In genomic region chr5:142295960-142296860, GRCh38 we compare ENCODE assay signal across 19 cellular contexts. TPM values are rescaled to one million over a fixed set of nuclear protein-coding genes. Genes with fewer than 3 reads are reported as not detected.
DNase-seq lines count a peak whose midpoint lies in the region; ATAC-seq and TF ChIP-seq lines count a peak whose summit lies in the region.
"Had no signal": no experiment of that assay in that cellular context is flagged by ENCODE, and none has a peak within 500 bp of the region (broad histone marks: within the 10 kb centered on the region; RNA-seq: fewer than 3 reads in every experiment).

No MANE protein-coding gene starts in this region.

- H2BK5ac ChIP-seq in trophoblast cell (ENCODE audit: low read depth, low read length, poor library complexity), result no peak overlapping the region

- TF ChIP-seq CTCF in HFFc6 (IDR thresholded peaks at IDR 0.05), result no peak
- no peak for TF ChIP-seq CTCF in ascending aorta (IDR thresholded peaks at IDR 0.05)

- no peaks in the 10 kb centered on the region for H3K27me3 ChIP-seq in ascending aorta
- H3K27me3 ChIP-seq in iPS-18a (ENCODE audit: control insufficient read depth, insufficient read depth, low read length), result no peaks in the 10 kb centered on the region
- H3K27me3 ChIP-seq in trophoblast cell (ENCODE audit: insufficient read depth, low read length), result no peaks in the 10 kb centered on the region
- H3K27me3 ChIP-seq in Karpas-422 (ENCODE audit: low read length), result no peaks in the 10 kb centered on the region

- H3K4me1 ChIP-seq in ascending aorta, result peaks cover 9 to 23% of the 10 kb centered on the region in 2 donors
- H3K4me1 ChIP-seq in iPS-18a (ENCODE audit: control insufficient read depth, low read depth, low read length), result peaks cover 32% of the 10 kb centered on the region
- H3K4me1 ChIP-seq in trophoblast cell (ENCODE audit: control insufficient read depth in 1 of 2, insufficient read depth in 2 of 2, low read length in 2 of 2), result peaks cover 11 to 21% of the 10 kb centered on the region in 2 experiments
- no peaks in the 10 kb centered on the region for H3K4me1 ChIP-seq in Karpas-422 (ENCODE audit: low read length)

- DNase-seq in HFFc6 (no peak), ascending aorta (ENCODE audit: low spot score in 2 of 2) (no peak), trophoblast cell (no peak), Karpas-422 (no peak)
- DNase-seq in activated T-cell treated with anti-CD3 and anti-CD28 coated beads, Interleukin-2, amount 50 U/mL, for 48 hours, result no peak
- DNase-seq: activated CD4-positive, alpha-beta T cell treated with anti-CD3 and anti-CD28 coated beads, Interleukin-2, amount 10 ng/mL, durations not matched to agents 7 days and 5 days; activated naive CD4-positive, alpha-beta T cell treated with anti-CD3 and anti-CD28 coated beads, Interleukin-2, amount 10 ng/mL, durations not matched to agents 7 days and 5 days; Calu3; MM.1S; naive thymus-derived CD8-positive, alpha-beta T cell; NCI-H1930; stimulated activated CD4-positive, alpha-beta T cell treated with anti-CD3 and anti-CD28 coated beads, Interleukin-4, amount 100 ng/mL, for 24 hours; stimulated activated CD8-positive, alpha-beta memory T cell treated with anti-CD3 and anti-CD28 coated beads, Interleukin-4, amount 100 ng/mL, for 48 hours had no signal

- WGBS in trophoblast cell (ENCODE audit: extremely low coverage, insufficient coverage, insufficient read length), result no CpG with 5 or more reads among the region's 8 CpGs

- H3K36me3 Mint-ChIP-seq in HFFc6 (ENCODE audit: low read depth), result peaks cover 32% of the 10 kb centered on the region
- H3K36me3 Mint-ChIP-seq: activated naive CD4-positive, alpha-beta T cell treated with anti-CD3 and anti-CD28 coated beads, Interleukin-2, amount 10 ng/mL, durations not matched to agents 7 days and 5 days; brain; naive thymus-derived CD8-positive, alpha-beta T cell had no signal

- H3K18ac ChIP-seq in trophoblast cell (ENCODE audit: low read length), result peak overlapping the region; percentile 76

- H2BK12ac ChIP-seq in trophoblast cell (ENCODE audit: low read length), result peak overlapping the region; percentile 46

- no peaks in the 10 kb centered on the region; the same call in 1 of the 2 replicates for H3K9me3 Mint-ChIP-seq in HFFc6
- H3K9me3 Mint-ChIP-seq: activated CD4-positive, alpha-beta T cell treated with anti-CD3 and anti-CD28 coated beads, Interleukin-2, amount 10 ng/mL, durations not matched to agents 7 days and 5 days; activated naive CD4-positive, alpha-beta T cell treated with anti-CD3 and anti-CD28 coated beads, Interleukin-2, amount 10 ng/mL, durations not matched to agents 7 days and 5 days; naive thymus-derived CD8-positive, alpha-beta T cell had no signal

- H3K23ac ChIP-seq in trophoblast cell (ENCODE audit: low read length), result no peak overlapping the region

- peaks cover 69% of the 10 kb centered on the region for H3K4me1 Mint-ChIP-seq in HFFc6 (ENCODE audit: low read depth)

- no peaks in the 10 kb centered on the region for H3K9me3 ChIP-seq in ascending aorta
- no peaks in the 10 kb centered on the region for H3K9me3 ChIP-seq in iPS-18a (ENCODE audit: control insufficient read depth, low read depth, low read length)
- H3K9me3 ChIP-seq in trophoblast cell (ENCODE audit: insufficient read depth, low read depth, low read length), result no peaks in the 10 kb centered on the region
- no peaks in the 10 kb centered on the region for H3K9me3 ChIP-seq in Karpas-422 (ENCODE audit: low read length)
- H3K9me3 ChIP-seq: HAP-1 had no signal

- H4K20me1 ChIP-seq in Karpas-422 (ENCODE audit: insufficient read depth, low read depth, low read length), result no peaks in the 10 kb centered on the region

- peak overlapping the region; percentile 26 for H4K91ac ChIP-seq in trophoblast cell (ENCODE audit: low read depth, low read length)

- H3K79me1 ChIP-seq in trophoblast cell (ENCODE audit: low read length), result peaks cover 8% of the 10 kb centered on the region

- ATAC-seq in GM18519 (IDR thresholded peaks at IDR 0.05; ENCODE audit: low FRiP score, unreplicated experiment), result no peak
- no peak for ATAC-seq in HG02763 (IDR thresholded peaks at IDR 0.05; ENCODE audit: unreplicated experiment)
- ATAC-seq: naive thymus-derived CD8-positive, alpha-beta T cell had no signal

- intact Hi-C loops in ascending aorta (cut with DNase I), result loop anchor here (2.0 kb wide), 1 partner anchor 49 kb away; no protein-coding TSS in a partner anchor

- H2AK5ac ChIP-seq in trophoblast cell (ENCODE audit: low read length), result peak overlapping the region; percentile 26

- H3K4me2 ChIP-seq in trophoblast cell (ENCODE audit: low read length), result peak overlapping the region; percentile 25
- H3K4me2 ChIP-seq in Karpas-422 (ENCODE audit: low read depth, low read length, poor library complexity, severe bottlenecking), result no peak overlapping the region

- H4K12ac ChIP-seq in trophoblast cell (ENCODE audit: low read depth, low read length), result no peak overlapping the region

- H3K4me3 ChIP-seq in ascending aorta (no peak overlapping the region), iPS-18a (ENCODE audit: low read length) (no peak overlapping the region), trophoblast cell (ENCODE audit: low read depth, low read length) (no peak overlapping the region), Karpas-422 (ENCODE audit: low read length) (no peak overlapping the region)
- H3K4me3 ChIP-seq: HAP-1 had no signal

- H3K9me2 ChIP-seq in Karpas-422 (replicated peaks; ENCODE audit: insufficient read depth, low read length), result no peaks in the 10 kb centered on the region

- H3K36me3 ChIP-seq in ascending aorta (no peaks in the 10 kb centered on the region), iPS-18a (ENCODE audit: control insufficient read depth, low read depth, low read length) (peaks cover 3% of the 10 kb centered on the region), trophoblast cell (ENCODE audit: control insufficient read depth in 1 of 2, insufficient read depth in 2 of 2, low read length in 2 of 2) (no peaks in the 10 kb centered on the region), Karpas-422 (ENCODE audit: insufficient read depth, low read length) (no peaks in the 10 kb centered on the region)
- H3K36me3 ChIP-seq: HAP-1 had no signal

- H3K27ac ChIP-seq in ascending aorta (peak overlapping the region; percentile 83 to 94), iPS-18a (ENCODE audit: low read length) (no peak overlapping the region), trophoblast cell (ENCODE audit: low read depth, low read length) (peak overlapping the region; percentile 19), Karpas-422 (ENCODE audit: low read length) (no peak overlapping the region)

- peak overlapping the region; percentile 22 for H3K14ac ChIP-seq in trophoblast cell (ENCODE audit: low read length)

- H3K9ac ChIP-seq in iPS-18a (ENCODE audit: low read length) (peak overlapping the region; percentile 18), trophoblast cell (ENCODE audit: low read length) (no peak overlapping the region), Karpas-422 (ENCODE audit: low read length) (no peak overlapping the region)

- H2BK120ac ChIP-seq in trophoblast cell (ENCODE audit: insufficient read depth, low read length, poor library complexity), result peak overlapping the region; percentile 10

- H3K79me2 ChIP-seq in trophoblast cell (ENCODE audit: control insufficient read depth, insufficient read depth, low read length, poor library complexity) (no peaks in the 10 kb centered on the region), Karpas-422 (ENCODE audit: low read length) (no peaks in the 10 kb centered on the region)

- H3K4ac ChIP-seq in trophoblast cell (ENCODE audit: low read depth, low read length), result no peak overlapping the region

- H4K8ac ChIP-seq in trophoblast cell (ENCODE audit: low read depth, low read length), result peak overlapping the region; percentile 55

- H3K4me3 Mint-ChIP-seq in HFFc6, result peak overlapping the region; percentile 64
- H3K4me3 Mint-ChIP-seq: activated CD4-positive, alpha-beta T cell treated with anti-CD3 and anti-CD28 coated beads, Interleukin-2, amount 10 ng/mL, durations not matched to agents 7 days and 5 days; activated naive CD4-positive, alpha-beta T cell treated with anti-CD3 and anti-CD28 coated beads, Interleukin-2, amount 10 ng/mL, durations not matched to agents 7 days and 5 days; naive thymus-derived CD8-positive, alpha-beta T cell had no signal

- H3K27me3 Mint-ChIP-seq in HFFc6 (ENCODE audit: insufficient read depth), result no peaks in the 10 kb centered on the region; the same call in none of the 2 replicates

- H3K27ac Mint-ChIP-seq in HFFc6, result peak overlapping the region; percentile 95
- H3K27ac Mint-ChIP-seq: activated CD4-positive, alpha-beta T cell treated with anti-CD3 and anti-CD28 coated beads, Interleukin-2, amount 10 ng/mL, durations not matched to agents 7 days and 5 days; activated naive CD4-positive, alpha-beta T cell treated with anti-CD3 and anti-CD28 coated beads, Interleukin-2, amount 10 ng/mL, durations not matched to agents 7 days and 5 days had no signal

- H2AFZ ChIP-seq in trophoblast cell (ENCODE audit: insufficient read depth, low read length, poor library complexity), result no peak overlapping the region
- no peak overlapping the region for H2AFZ ChIP-seq in Karpas-422 (ENCODE audit: low read length)

RNA-seq across cellular contexts. Expression of gene SPRY4, which starts 28.6 kb away (rescaled TPM):
- 10 to 100 TPM; 26.1 to 28.9 (median 27.8) TPM for total RNA-seq in HFFc6 (2021; fragmentation: NEBNext Ultra II Directional; extraction: Animal tissue kit (Norgen Biotek cat#: 25700))
- 111 TPM for total RNA-seq in ascending aorta
- polyA plus RNA-seq in trophoblast cell (2013), result 39.3 and 41.0 TPM in 2 replicates
- total RNA-seq in Karpas-422 (2014; rRNA removed; shearing (Covaris generic); ENCODE audit: low replicate concordance), result 0.26 and 0.90 TPM in 2 replicates
- total RNA-seq: naive thymus-derived CD8-positive, alpha-beta T cell; OCI-LY7 had no signal
- polyA plus RNA-seq: naive thymus-derived CD8-positive, alpha-beta T cell had no signal

Comparison
In these comparisons a context has a peak if more than half of its experiments do, and no peak if none do; other contexts are left out.
1. H3K27ac ChIP-seq: peak in ascending aorta (2 of 2) and trophoblast cell (single experiment); none in iPS-18a (single experiment) and Karpas-422 (single experiment).
2. RNA of gene SPRY4, which starts 28.6 kb away (total RNA-seq): 111 TPM in ascending aorta (single experiment) and 26.1 to 28.9 TPM in HFFc6; 0.26 to 0.90 TPM in Karpas-422; every median in the first group is over 10 times any median in the second.